1 cellular context compared by ENCODE assay signal in the genomic region with DNA sequence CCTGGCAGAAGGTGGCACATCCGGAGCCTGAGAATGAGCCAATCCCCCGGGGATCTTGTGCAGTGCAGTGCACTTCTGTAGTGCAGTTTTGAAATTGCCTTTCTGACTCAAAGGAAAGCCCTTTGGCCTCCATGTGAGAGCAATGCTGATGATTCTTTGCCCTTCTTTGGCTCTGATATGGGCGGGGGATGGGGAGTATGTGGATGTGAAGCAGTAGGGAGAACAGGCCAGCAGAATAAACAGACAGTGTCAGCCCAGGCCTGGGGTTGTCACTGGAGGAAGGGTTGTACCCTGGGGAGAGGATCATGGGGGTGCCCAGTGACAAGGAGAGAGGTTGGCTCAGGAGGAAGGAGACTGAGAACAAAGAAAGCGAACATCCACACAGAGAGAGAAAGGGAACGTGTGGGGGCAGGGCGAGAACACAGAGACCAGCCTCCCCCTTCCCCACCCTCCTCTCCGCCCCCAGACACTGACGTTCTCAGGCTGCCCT.
TF ChIP-seq lines count a peak whose summit lies in the region.

No MANE protein-coding gene starts in this region.

TF ChIP-seq in WTC11, 78 proteins besides CTCF, POLR2A, EP300 and RAD21 (continued from another document):
- TF ChIP-seq, protein P1, sequence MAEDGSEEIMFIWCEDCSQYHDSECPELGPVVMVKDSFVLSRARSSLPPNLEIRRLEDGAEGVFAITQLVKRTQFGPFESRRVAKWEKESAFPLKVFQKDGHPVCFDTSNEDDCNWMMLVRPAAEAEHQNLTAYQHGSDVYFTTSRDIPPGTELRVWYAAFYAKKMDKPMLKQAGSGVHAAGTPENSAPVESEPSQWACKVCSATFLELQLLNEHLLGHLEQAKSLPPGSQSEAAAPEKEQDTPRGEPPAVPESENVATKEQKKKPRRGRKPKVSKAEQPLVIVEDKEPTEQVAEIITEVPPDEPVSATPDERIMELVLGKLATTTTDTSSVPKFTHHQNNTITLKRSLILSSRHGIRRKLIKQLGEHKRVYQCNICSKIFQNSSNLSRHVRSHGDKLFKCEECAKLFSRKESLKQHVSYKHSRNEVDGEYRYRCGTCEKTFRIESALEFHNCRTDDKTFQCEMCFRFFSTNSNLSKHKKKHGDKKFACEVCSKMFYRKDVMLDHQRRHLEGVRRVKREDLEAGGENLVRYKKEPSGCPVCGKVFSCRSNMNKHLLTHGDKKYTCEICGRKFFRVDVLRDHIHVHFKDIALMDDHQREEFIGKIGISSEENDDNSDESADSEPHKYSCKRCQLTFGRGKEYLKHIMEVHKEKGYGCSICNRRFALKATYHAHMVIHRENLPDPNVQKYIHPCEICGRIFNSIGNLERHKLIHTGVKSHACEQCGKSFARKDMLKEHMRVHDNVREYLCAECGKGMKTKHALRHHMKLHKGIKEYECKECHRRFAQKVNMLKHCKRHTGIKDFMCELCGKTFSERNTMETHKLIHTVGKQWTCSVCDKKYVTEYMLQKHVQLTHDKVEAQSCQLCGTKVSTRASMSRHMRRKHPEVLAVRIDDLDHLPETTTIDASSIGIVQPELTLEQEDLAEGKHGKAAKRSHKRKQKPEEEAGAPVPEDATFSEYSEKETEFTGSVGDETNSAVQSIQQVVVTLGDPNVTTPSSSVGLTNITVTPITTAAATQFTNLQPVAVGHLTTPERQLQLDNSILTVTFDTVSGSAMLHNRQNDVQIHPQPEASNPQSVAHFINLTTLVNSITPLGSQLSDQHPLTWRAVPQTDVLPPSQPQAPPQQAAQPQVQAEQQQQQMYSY (CRISPR knock-in tag; IDR thresholded peaks at IDR 0.05), result no peak
- TF ChIP-seq, protein P2, sequence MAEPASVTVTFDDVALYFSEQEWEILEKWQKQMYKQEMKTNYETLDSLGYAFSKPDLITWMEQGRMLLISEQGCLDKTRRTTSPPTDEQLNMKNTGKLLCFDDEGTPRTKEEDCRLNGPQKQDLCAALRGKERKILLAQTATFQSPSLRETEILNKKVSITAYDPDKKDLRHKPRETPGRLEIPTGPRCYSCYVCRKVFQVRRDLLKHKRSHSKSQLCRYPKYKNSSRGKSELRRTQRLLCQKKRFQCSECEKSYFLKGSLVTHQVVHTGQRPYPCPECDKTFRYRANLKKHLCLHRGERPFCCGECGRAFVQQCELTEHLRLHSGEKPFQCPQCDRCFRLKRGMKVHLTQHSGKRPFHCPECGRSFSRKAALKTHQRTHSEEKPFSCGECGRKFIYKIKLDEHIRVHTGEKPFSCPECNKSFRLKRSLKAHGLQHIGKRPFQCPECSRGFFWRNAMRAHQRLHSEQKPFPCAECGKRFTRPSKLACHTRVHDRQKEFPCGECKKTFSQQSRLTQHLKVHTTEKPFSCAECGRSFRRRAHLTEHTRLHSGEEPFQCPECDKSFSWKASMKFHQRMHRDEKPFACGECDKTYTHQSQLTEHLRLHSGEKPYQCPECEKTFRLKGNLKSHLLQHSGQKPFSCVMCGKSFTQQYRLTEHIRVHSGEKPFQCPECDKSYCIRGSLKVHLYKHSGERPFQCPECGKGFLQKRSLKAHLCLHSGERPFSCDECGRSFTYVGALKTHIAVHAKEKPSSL (CRISPR knock-in tag; conservative IDR thresholded peaks at IDR 0.05), result no peak
- no peak for TF ChIP-seq HMGA2 (CRISPR knock-in tag; IDR thresholded peaks at IDR 0.05)
- TF ChIP-seq, protein P3, sequence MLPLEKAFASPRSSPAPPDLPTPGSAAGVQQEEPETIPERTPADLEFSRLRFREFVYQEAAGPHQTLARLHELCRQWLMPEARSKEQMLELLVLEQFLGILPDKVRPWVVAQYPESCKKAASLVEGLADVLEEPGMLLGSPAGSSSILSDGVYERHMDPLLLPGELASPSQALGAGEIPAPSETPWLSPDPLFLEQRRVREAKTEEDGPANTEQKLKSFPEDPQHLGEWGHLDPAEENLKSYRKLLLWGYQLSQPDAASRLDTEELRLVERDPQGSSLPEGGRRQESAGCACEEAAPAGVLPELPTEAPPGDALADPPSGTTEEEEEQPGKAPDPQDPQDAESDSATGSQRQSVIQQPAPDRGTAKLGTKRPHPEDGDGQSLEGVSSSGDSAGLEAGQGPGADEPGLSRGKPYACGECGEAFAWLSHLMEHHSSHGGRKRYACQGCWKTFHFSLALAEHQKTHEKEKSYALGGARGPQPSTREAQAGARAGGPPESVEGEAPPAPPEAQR (CRISPR knock-in tag; IDR thresholded peaks at IDR 0.05), result no peak
- no peak for TF ChIP-seq ZNF416 (CRISPR knock-in tag; IDR thresholded peaks at IDR 0.05)
- TF ChIP-seq, protein P4, sequence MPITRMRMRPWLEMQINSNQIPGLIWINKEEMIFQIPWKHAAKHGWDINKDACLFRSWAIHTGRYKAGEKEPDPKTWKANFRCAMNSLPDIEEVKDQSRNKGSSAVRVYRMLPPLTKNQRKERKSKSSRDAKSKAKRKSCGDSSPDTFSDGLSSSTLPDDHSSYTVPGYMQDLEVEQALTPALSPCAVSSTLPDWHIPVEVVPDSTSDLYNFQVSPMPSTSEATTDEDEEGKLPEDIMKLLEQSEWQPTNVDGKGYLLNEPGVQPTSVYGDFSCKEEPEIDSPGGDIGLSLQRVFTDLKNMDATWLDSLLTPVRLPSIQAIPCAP (CRISPR knock-in tag; IDR thresholded peaks at IDR 0.05), result no peak
- TF ChIP-seq TEAD4 (CRISPR knock-in tag; IDR thresholded peaks at IDR 0.05), result no peak
- TF ChIP-seq ZNF423 (CRISPR knock-in tag; IDR thresholded peaks at IDR 0.05), result no peak
- TF ChIP-seq, protein P5, sequence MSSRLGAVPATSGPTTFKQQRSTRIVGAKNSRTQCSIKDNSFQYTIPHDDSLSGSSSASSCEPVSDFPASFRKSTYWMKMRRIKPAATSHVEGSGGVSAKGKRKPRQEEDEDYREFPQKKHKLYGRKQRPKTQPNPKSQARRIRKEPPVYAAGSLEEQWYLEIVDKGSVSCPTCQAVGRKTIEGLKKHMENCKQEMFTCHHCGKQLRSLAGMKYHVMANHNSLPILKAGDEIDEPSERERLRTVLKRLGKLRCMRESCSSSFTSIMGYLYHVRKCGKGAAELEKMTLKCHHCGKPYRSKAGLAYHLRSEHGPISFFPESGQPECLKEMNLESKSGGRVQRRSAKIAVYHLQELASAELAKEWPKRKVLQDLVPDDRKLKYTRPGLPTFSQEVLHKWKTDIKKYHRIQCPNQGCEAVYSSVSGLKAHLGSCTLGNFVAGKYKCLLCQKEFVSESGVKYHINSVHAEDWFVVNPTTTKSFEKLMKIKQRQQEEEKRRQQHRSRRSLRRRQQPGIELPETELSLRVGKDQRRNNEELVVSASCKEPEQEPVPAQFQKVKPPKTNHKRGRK (CRISPR knock-in tag; IDR thresholded peaks at IDR 0.05; ENCODE audit: borderline replicate concordance), result no peak
- TF ChIP-seq RELA (CRISPR knock-in tag; IDR thresholded peaks at IDR 0.05; ENCODE audit: borderline replicate concordance), result no peak
- TF ChIP-seq RORB (CRISPR knock-in tag; IDR thresholded peaks at IDR 0.05), result no peak
